In genomic region chr18:69953191-69953590, GRCh38 we compare ENCODE assay signal across 14 cellular contexts.
"Had no signal": no experiment of that assay in that cellular context is flagged by ENCODE, and none has a peak within 500 bp of the region (broad histone marks: within the 10 kb centered on the region; RNA-seq: fewer than 3 reads in every experiment).

No MANE protein-coding gene starts in this region.

- H3K27ac Mint-ChIP-seq: nephron progenitor cell; stimulated activated naive B cell treated with anti-CD40 and anti-IgM and Interleukin-4, amounts not matched to agents 10 μg/mL and 1 μg/mL and 100 μg/mL, for 72 hours had no signal

- H3K9me3 Mint-ChIP-seq: nephron progenitor cell had no signal

- H3K4me1 Mint-ChIP-seq: nephron progenitor cell had no signal

- H3K27me3 Mint-ChIP-seq: stimulated activated naive B cell treated with anti-CD40 and anti-IgM and Interleukin-4, amounts not matched to agents 10 μg/mL and 1 μg/mL and 100 μg/mL, for 72 hours had no signal

- ATAC-seq: lower lobe of right lung; SK-N-SH treated with all-trans-retinoic acid at 6 μM for 48 hours; stimulated activated naive B cell treated with anti-CD40 and anti-IgM and Interleukin-4, amounts not matched to agents 10 μg/mL and 1 μg/mL and 100 μg/mL, for 72 hours had no signal

- DNase-seq: activated CD4-positive, alpha-beta T cell treated with anti-CD3 and anti-CD28 coated beads for 48 hours; activated gamma-delta T cell treated with Interleukin-2 at 50 U/mL for 16 hours; adrenal gland; hypothalamus; lower lobe of right lung; nephron progenitor cell; nucleus accumbens; SIG-M5; sigmoid colon; stimulated activated CD4-positive, alpha-beta T cell treated with anti-CD3 and anti-CD28 coated beads, Interleukin-4, amount 100 ng/mL, for 4 hours; stimulated activated naive B cell treated with anti-CD40 and anti-IgM and Interleukin-4, amounts not matched to agents 10 μg/mL and 1 μg/mL and 100 μg/mL, for 72 hours; substantia nigra; tibial artery had no signal

- H3K4me3 Mint-ChIP-seq: nephron progenitor cell; stimulated activated naive B cell treated with anti-CD40 and anti-IgM and Interleukin-4, amounts not matched to agents 10 μg/mL and 1 μg/mL and 100 μg/mL, for 72 hours had no signal
